1 cellular context compared by ENCODE assay signal in the genomic region with DNA sequence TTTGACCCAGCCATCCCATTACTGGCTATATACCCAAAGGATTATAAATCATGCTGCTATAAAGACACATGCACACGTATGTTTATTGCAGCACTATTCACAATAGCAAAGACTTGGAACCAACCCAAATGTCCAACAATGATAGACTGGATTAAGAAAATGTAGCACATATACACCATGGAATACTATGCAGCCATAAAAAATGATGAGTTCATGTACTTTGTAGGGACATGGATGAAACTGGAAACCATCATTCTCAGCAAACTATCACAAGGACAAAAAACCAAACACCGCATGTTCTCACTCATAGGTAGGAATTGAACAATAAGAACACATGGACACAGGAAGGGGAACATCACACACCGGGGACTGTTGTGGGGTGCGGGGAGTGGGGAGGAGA.
A peak's percentile ranks its signal among the peaks of the same experiment; 100 is the strongest.
TF ChIP-seq lines count a peak whose summit lies in the region.

No MANE protein-coding gene starts in this region.

TF ChIP-seq in HEK293, 187 proteins besides CTCF, POLR2A, EP300 and RAD21 (continued from another document):
- peak; percentile 56; the same call in 1 of the 2 replicates for TF ChIP-seq ZNF580 (tag by site-specific recombination; IDR thresholded peaks at IDR 0.05)
TF ChIP-seq in HEK293: peak in this region for 3; not testable (repeated sequence) for 184.
